In the genomic region with DNA sequence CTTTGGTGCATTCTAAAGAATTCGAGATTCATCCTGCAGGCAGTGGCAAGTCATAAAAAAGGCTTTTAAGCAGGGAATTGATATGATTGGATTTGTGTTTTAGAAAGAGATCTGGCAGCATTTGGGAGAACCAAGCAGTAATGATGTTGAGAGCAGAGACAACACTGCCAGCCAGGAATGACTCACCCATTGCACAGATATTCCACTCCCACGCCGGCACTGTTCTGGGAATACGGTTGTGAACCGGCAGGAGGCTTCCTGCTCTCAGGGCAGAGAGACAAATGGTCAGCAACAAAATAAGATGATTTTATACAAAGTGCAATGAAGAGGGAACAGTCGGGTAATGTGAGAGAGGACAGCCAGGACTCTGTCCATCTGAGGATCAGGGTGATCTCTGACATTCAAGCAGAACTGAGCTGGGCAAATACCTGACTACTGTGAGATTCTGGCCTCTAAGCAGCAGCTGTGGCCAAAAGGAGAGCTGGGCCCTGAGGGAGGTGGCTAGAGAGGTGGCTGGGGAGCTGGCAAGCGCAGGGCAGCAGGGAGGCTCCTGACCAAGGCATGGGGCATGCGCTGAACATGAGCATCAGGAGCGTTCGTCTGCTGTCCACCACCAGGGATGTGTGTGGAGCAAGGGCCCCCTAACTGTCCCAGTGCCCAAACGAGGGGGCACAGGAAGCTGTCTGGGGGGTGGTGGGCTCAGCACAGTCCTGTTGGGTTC, we compare ENCODE assay signal across 8 cellular contexts. TPM values are rescaled to one million over a fixed set of nuclear protein-coding genes. Genes with fewer than 3 reads are reported as not detected.
A peak's percentile ranks its signal among the peaks of the same experiment; 100 is the strongest.
DNase-seq lines count a peak whose midpoint lies in the region; ATAC-seq, FAIRE-seq and TF ChIP-seq lines count a peak whose summit lies in the region.

No MANE protein-coding gene starts in this region.

- no peak overlapping the region for H2BK5ac ChIP-seq in mesendoderm (ENCODE audit: low read length)

- DNase-seq in HTR-8/SVneo (ENCODE audit: insufficient read length, low spot score) = no peak
- DNase-seq in caudate nucleus (lab: John Stamatoyannopoulos, UW) = peak in 34 of 61 donors; percentile 9 to 81 (median 28)
- DNase-seq in kidney epithelial cell (ENCODE audit: low read depth) = no peak
- DNase-seq in upper lobe of right lung = no peak
- no peak for DNase-seq in mesendoderm
- DNase-seq in NCI-H2081 (lab: John Stamatoyannopoulos, UW) = no peak
- no peak for DNase-seq in stimulated activated CD4-positive, alpha-beta T cell treated with anti-CD3 and anti-CD28 coated beads, Interleukin-2, amount 100 ng/mL, for 48 hours

- H3K27me3 ChIP-seq in kidney epithelial cell (ENCODE audit: control insufficient read depth, insufficient read depth, low read length) (no peaks in the 10 kb centered on the region), upper lobe of right lung (no peaks in the 10 kb centered on the region), mesendoderm (ENCODE audit: insufficient read depth, low read length, poor library complexity) (no peaks in the 10 kb centered on the region)

- H3K4me2 ChIP-seq in mesendoderm (ENCODE audit: low read length) = no peak overlapping the region

- H4K5ac ChIP-seq in mesendoderm (ENCODE audit: low read length) = no peak overlapping the region

- no peak overlapping the region for H3K9ac ChIP-seq in mesendoderm (ENCODE audit: low read length)

- no peak overlapping the region for H3K18ac ChIP-seq in mesendoderm (ENCODE audit: low read length)

- peak; percentile 90 for FAIRE-seq in HTR-8/SVneo (lab: Jason Lieb, UNC)

- no peak overlapping the region for H3K23ac ChIP-seq in mesendoderm (ENCODE audit: low read length)

- peaks cover 45% of the 10 kb centered on the region for H3K4me1 ChIP-seq in upper lobe of right lung
- H3K4me1 ChIP-seq in mesendoderm (ENCODE audit: control insufficient read depth, low read depth, low read length) = peaks cover 1% of the 10 kb centered on the region

- no peaks in the 10 kb centered on the region for H3K9me3 ChIP-seq in upper lobe of right lung

- H3K36me3 ChIP-seq in kidney epithelial cell (ENCODE audit: control insufficient read depth, insufficient read depth, low read length) (no peaks in the 10 kb centered on the region), upper lobe of right lung (no peaks in the 10 kb centered on the region), mesendoderm (ENCODE audit: control insufficient read depth, insufficient read depth, low read length) (no peaks in the 10 kb centered on the region)

- H3K79me1 ChIP-seq in mesendoderm (ENCODE audit: low read length) = no peaks in the 10 kb centered on the region

- no peak overlapping the region for H3K4me3 ChIP-seq in kidney epithelial cell (ENCODE audit: low read depth, low read length)
- no peak overlapping the region for H3K4me3 ChIP-seq in upper lobe of right lung
- H3K4me3 ChIP-seq in mesendoderm (ENCODE audit: low read length) = no peak overlapping the region

- H2BK120ac ChIP-seq in mesendoderm (ENCODE audit: low read depth, low read length) = no peak overlapping the region

- no peak overlapping the region for H4K8ac ChIP-seq in mesendoderm (ENCODE audit: low read depth, low read length)

- intact Hi-C loops in upper lobe of right lung (cut with DNase I) = no loop called here

- H3K4ac ChIP-seq in mesendoderm (ENCODE audit: low read depth, low read length) = no peak overlapping the region

- H3K56ac ChIP-seq in mesendoderm (ENCODE audit: low read length) = no peak overlapping the region

- no peak overlapping the region for H2AK5ac ChIP-seq in mesendoderm (ENCODE audit: low read length)

- H3K27ac ChIP-seq in caudate nucleus (ENCODE audit: low read depth, low read length) = peak overlapping the region; percentile 9
- H3K27ac ChIP-seq in upper lobe of right lung = no peak overlapping the region
- H3K27ac ChIP-seq in mesendoderm (ENCODE audit: low read depth, low read length) = no peak overlapping the region

- H3K79me2 ChIP-seq in mesendoderm (ENCODE audit: control insufficient read depth, insufficient read depth, low read length) = no peaks in the 10 kb centered on the region

- no peak overlapping the region for H2BK15ac ChIP-seq in mesendoderm (replicated peaks; ENCODE audit: low read depth)

- TF ChIP-seq CTCF in kidney epithelial cell (IDR thresholded peaks at IDR 0.05; ENCODE audit: insufficient read depth, low read length, poor library complexity, severe bottlenecking) (peak; percentile 9), upper lobe of right lung (IDR thresholded peaks at IDR 0.05) (no peak)

- ATAC-seq in upper lobe of right lung (peak; percentile 6), GM21381 (IDR thresholded peaks at IDR 0.05; ENCODE audit: unreplicated experiment) (no peak)

- no CpG with 5 or more reads among the region's 11 CpGs for WGBS in mesendoderm (ENCODE audit: extremely low coverage, insufficient coverage, low lambda C conversion rate)

RNA-seq across cellular contexts. Expression of gene PLXNA1, which starts 56.1 kb away (rescaled TPM):
- total RNA-seq in kidney epithelial cell (54.3 and 64.4 TPM in 2 replicates), upper lobe of right lung (53.5 TPM)
- 23.2 TPM for polyA plus RNA-seq in mesendoderm (2013, experiment 1 of 2)
- 22.8 TPM for polyA plus RNA-seq in mesendoderm (2013, experiment 2 of 2)

Comparison
In these comparisons a context has a peak if more than half of its experiments do, and no peak if none do; other contexts are left out.
1. DNase-seq: peak in caudate nucleus (34 of 61); none in HTR-8/SVneo (single experiment), kidney epithelial cell (single experiment), upper lobe of right lung (single experiment), mesendoderm (single experiment), NCI-H2081 (0 of 2) and stimulated activated CD4-positive, alpha-beta T cell treated with anti-CD3 and anti-CD28 coated beads, Interleukin-2, amount 100 ng/mL, for 48 hours (0 of 2).